In genomic region chr4:124279741-124280140, GRCh38 we compare ENCODE assay signal across 24 cellular contexts.
DNase-seq lines count a peak whose midpoint lies in the region; ATAC-seq and TF ChIP-seq lines count a peak whose summit lies in the region.
"Had no signal": no experiment of that assay in that cellular context is flagged by ENCODE, and none has a peak within 500 bp of the region (broad histone marks: within the 10 kb centered on the region; RNA-seq: fewer than 3 reads in every experiment).

No MANE protein-coding gene starts in this region.

- TF ChIP-seq CTCF in LNCaP clone FGC (IDR thresholded peaks at IDR 0.05; ENCODE audit: control insufficient read depth, extremely low read depth, insufficient read depth): no peak

- no peak overlapping the region for H3K4me3 ChIP-seq in LNCaP clone FGC (ENCODE audit: low read depth, low read length)
- H3K4me3 ChIP-seq: heart right ventricle, K562, ovary, upper lobe of left lung had no signal

- DNase-seq in DMS 273 (lab: John Stamatoyannopoulos, UW; ENCODE audit: unreplicated experiment) (peak; percentile 89), LNCaP clone FGC (ENCODE audit: low read depth) (peak; percentile 89), NCI-H748 (lab: John Stamatoyannopoulos, UW; ENCODE audit: unreplicated experiment) (peak; percentile 81), cerebellar cortex (ENCODE audit: low spot score) (peak; percentile 20), ACHN (no peak), NCI-H510A (lab: John Stamatoyannopoulos, UW) (no peak)
- DNase-seq: activated CD4-positive, alpha-beta T cell treated with anti-CD3 and anti-CD28 coated beads, Interleukin-2, amount 50 U/mL, for 4 hours; activated naive CD4-positive, alpha-beta T cell; aorta; CD8-positive, alpha-beta T cell; cerebellar nuclear complex; effector memory CD8-positive, alpha-beta T cell; H9; heart right ventricle; MV-4-11; naive thymus-derived CD4-positive, alpha-beta T cell; NK-92 treated with Interleukin-12 subunit alpha and Interleukin-12 subunit beta, amount 100 ng/mL, for 24 hours; ovary; stimulated activated naive CD8-positive, alpha-beta T cell treated with anti-CD3 and anti-CD28 coated beads, Interleukin-15, amount 100 ng/mL, for 72 hours; T-cell; upper lobe of left lung had no signal

- no peak for ATAC-seq in HG02870 (IDR thresholded peaks at IDR 0.05; ENCODE audit: unreplicated experiment)
- ATAC-seq: CD8-positive, alpha-beta T cell; effector memory CD8-positive, alpha-beta T cell; heart right ventricle; K562; naive thymus-derived CD4-positive, alpha-beta T cell; sciatic nerve; stimulated activated naive CD8-positive, alpha-beta T cell treated with anti-CD3 and anti-CD28 coated beads, Interleukin-15, amount 100 ng/mL, for 72 hours; T-cell had no signal

- in situ Hi-C loops in ACHN (cut with HindIII; ENCODE audit: low pct_ligation_motif_present, low pct_unique_long_range_greater_than_20kb, low sequenced_read_pairs): no loop called here

Comparison
In these comparisons a context has a peak if more than half of its experiments do, and no peak if none do; other contexts are left out.
1. DNase-seq: peak in DMS 273 (single experiment), LNCaP clone FGC (single experiment), NCI-H748 (single experiment) and cerebellar cortex (single experiment); none in ACHN (single experiment) and NCI-H510A (single experiment).